Comparison of ENCODE assay signal across 8 cellular contexts in the genomic region with DNA sequence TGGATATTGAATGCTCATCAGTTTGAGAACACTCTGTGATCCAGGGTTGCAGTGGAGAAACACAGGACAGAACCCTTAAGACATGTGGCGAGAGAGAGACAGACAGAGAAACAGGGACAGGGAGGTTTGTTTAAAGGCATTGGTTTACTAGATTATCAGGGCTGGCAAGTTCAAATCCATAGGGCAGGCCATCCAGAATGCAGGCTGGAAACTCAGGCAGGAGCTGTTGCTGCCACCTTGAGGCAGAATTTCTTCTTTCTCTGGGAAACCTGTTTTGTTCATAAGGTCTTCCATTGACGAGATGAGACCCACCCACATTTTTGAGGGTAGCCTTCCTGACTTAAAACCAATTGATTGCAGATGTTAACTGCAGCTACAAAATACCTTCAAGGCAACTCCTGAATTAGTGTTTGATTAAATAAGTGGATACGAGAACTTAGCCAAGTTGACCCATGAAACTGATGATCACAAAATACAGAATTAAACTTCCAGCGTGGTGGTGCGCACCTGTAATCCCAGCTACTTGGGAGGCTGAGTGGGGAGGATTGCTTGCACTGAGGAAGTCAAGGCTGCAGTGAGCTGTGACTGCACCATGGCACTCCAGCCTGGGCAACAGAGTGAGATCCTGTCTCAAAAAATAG. TPM values are rescaled to one million over a fixed set of nuclear protein-coding genes. Genes with fewer than 3 reads are reported as not detected.
DNase-seq lines count a peak whose midpoint lies in the region; ATAC-seq and TF ChIP-seq lines count a peak whose summit lies in the region.

No MANE protein-coding gene starts in this region.

- no peak overlapping the region for H3K4me3 ChIP-seq in GM12864 (ENCODE audit: low read depth, low read length)
- no peak overlapping the region for H3K4me3 ChIP-seq in right cardiac atrium (ENCODE audit: low read length)
- no peak overlapping the region for H3K4me3 ChIP-seq in thyroid gland (replicated peaks in 1 of 3)

- ATAC-seq in activated B cell treated with CpG ODN at 0.5 μM for 24 hours (ENCODE audit: low read depth) (peak; percentile 21), right cardiac atrium (peak; percentile 34 to 46), HG02610 (IDR thresholded peaks at IDR 0.05; ENCODE audit: unreplicated experiment) (no peak)
- no peak for ATAC-seq in stimulated activated memory B cell treated with anti-CD40 and anti-IgM and Interleukin-4, amounts not matched to agents 10 μg/mL and 1 μg/mL and 100 μg/mL, for 72 hours

- no peak overlapping the region for H3K4me3 Mint-ChIP-seq in activated B cell treated with CpG ODN at 0.5 μM for 24 hours
- H3K4me3 Mint-ChIP-seq in stimulated activated memory B cell treated with anti-CD40 and anti-IgM and Interleukin-4, amounts not matched to agents 10 μg/mL and 1 μg/mL and 100 μg/mL, for 72 hours = no peak overlapping the region

- peak; percentile 53 for DNase-seq in A172 (ENCODE audit: low spot score)
- peak; percentile 7 for DNase-seq in GM12864 (ENCODE audit: low read depth)
- DNase-seq in NCI-H1930 (lab: John Stamatoyannopoulos, UW) = peak; percentile 55 to 60
- DNase-seq in activated B cell treated with CpG ODN at 0.5 μM for 24 hours = no peak
- DNase-seq in right cardiac atrium = no peak
- peak; percentile 25 to 26 for DNase-seq in thyroid gland

- no peaks in the 10 kb centered on the region for H3K4me1 Mint-ChIP-seq in activated B cell treated with CpG ODN at 0.5 μM for 24 hours
- no peaks in the 10 kb centered on the region for H3K4me1 Mint-ChIP-seq in stimulated activated memory B cell treated with anti-CD40 and anti-IgM and Interleukin-4, amounts not matched to agents 10 μg/mL and 1 μg/mL and 100 μg/mL, for 72 hours

- peaks cover 2% of the 10 kb centered on the region for H3K9me3 Mint-ChIP-seq in activated B cell treated with CpG ODN at 0.5 μM for 24 hours
- H3K9me3 Mint-ChIP-seq in stimulated activated memory B cell treated with anti-CD40 and anti-IgM and Interleukin-4, amounts not matched to agents 10 μg/mL and 1 μg/mL and 100 μg/mL, for 72 hours = no peaks in the 10 kb centered on the region

- WGBS in right cardiac atrium = 73% methylated on average over 5 of the region's 5 CpGs
- 55 to 61% methylated on average over 5 of the region's 5 CpGs for WGBS in thyroid gland, 2 donors

- no peaks in the 10 kb centered on the region for H3K27me3 ChIP-seq in right cardiac atrium (ENCODE audit: control insufficient read depth, insufficient read depth)
- no peaks in the 10 kb centered on the region for H3K27me3 ChIP-seq in thyroid gland

- intact Hi-C loops in activated B cell treated with CpG ODN at 0.5 μM for 24 hours (cut with micrococcal nuclease) = loop anchor here (1.0 to 10.0 kb wide), 6 partner anchors 132 to 1436 kb away; a partner anchor contains a TSS
- intact Hi-C loops in right cardiac atrium (cut with DNase I) = loop anchor here in 1 of 4 donors (5.0 to 10.0 kb wide), 2 partner anchors 200 to 1082 kb away; a partner anchor contains a TSS
- intact Hi-C loops in thyroid gland (cut with DNase I) = no loop called here

- no peaks in the 10 kb centered on the region for H3K9me3 ChIP-seq in right cardiac atrium (ENCODE audit: control insufficient read depth, low read length)
- H3K9me3 ChIP-seq in thyroid gland = no peaks in the 10 kb centered on the region

- no peaks in the 10 kb centered on the region for H3K36me3 Mint-ChIP-seq in activated B cell treated with CpG ODN at 0.5 μM for 24 hours (ENCODE audit: low read depth)
- H3K36me3 Mint-ChIP-seq in stimulated activated memory B cell treated with anti-CD40 and anti-IgM and Interleukin-4, amounts not matched to agents 10 μg/mL and 1 μg/mL and 100 μg/mL, for 72 hours = no peaks in the 10 kb centered on the region

- CTCF ChIA-PET in activated B cell treated with CpG ODN at 0.5 μM for 24 hours (lab: Charles Lee) = interaction anchor here (0.8 to 1.9 kb wide), 2 partner anchors 199 to 1080 kb away, joined by 3 to 4 read pairs; a partner anchor contains a TSS

- H3K27me3 Mint-ChIP-seq in activated B cell treated with CpG ODN at 0.5 μM for 24 hours = peaks cover 14% of the 10 kb centered on the region
- peaks cover 37% of the 10 kb centered on the region for H3K27me3 Mint-ChIP-seq in stimulated activated memory B cell treated with anti-CD40 and anti-IgM and Interleukin-4, amounts not matched to agents 10 μg/mL and 1 μg/mL and 100 μg/mL, for 72 hours

- no peak overlapping the region for H3K27ac ChIP-seq in right cardiac atrium (ENCODE audit: low read length)
- H3K27ac ChIP-seq in thyroid gland = no peak overlapping the region

- peak; percentile 59 for TF ChIP-seq CTCF in GM12864 (IDR thresholded peaks at IDR 0.05; ENCODE audit: low read depth, low read length, missing control alignments)
- TF ChIP-seq CTCF in activated B cell treated with CpG ODN at 0.5 μM for 24 hours (IDR thresholded peaks at IDR 0.05) = no peak
- TF ChIP-seq CTCF in thyroid gland (IDR thresholded peaks at IDR 0.05) = peak in 5 of 6 experiments; percentile 12 to 51 (median 50)

- no peak overlapping the region for H3K27ac Mint-ChIP-seq in activated B cell treated with CpG ODN at 0.5 μM for 24 hours
- no peak overlapping the region for H3K27ac Mint-ChIP-seq in stimulated activated memory B cell treated with anti-CD40 and anti-IgM and Interleukin-4, amounts not matched to agents 10 μg/mL and 1 μg/mL and 100 μg/mL, for 72 hours

- H3K36me3 ChIP-seq in thyroid gland = no peaks in the 10 kb centered on the region

- POLR2A ChIA-PET in activated B cell treated with CpG ODN at 0.5 μM for 24 hours (lab: Charles Lee) = interaction anchor here (0.6 kb wide), 1 partner anchor 715 kb away, joined by 8 read pairs; no protein-coding TSS in a partner anchor

- TF ChIP-seq POLR2A in thyroid gland (IDR thresholded peaks at IDR 0.05) = no peak

- H3K4me1 ChIP-seq in right cardiac atrium (ENCODE audit: control insufficient read depth, insufficient read depth, low read length) (no peaks in the 10 kb centered on the region), thyroid gland (peaks cover 10 to 11% of the 10 kb centered on the region in 2 donors)

RNA-seq across cellular contexts. Expression of a gene that starts 55.9 kb away (rescaled TPM):
- 78.1 and 95.3 TPM in 2 replicates for total RNA-seq in A172 (2014; rRNA removed; shearing (Covaris generic))
- total RNA-seq in activated B cell treated with CpG ODN at 0.5 μM for 24 hours = 86.4 and 93.3 TPM in 2 replicates
- total RNA-seq in right cardiac atrium = 10 to 100 TPM; 26.2 to 31.2 (median 27.2) TPM
- polyA plus RNA-seq in right cardiac atrium = 23.7 TPM
- total RNA-seq in thyroid gland = 10 to 100 TPM; 34.1 to 49.6 (median 41.9) TPM

RNA-seq across cellular contexts. Expression of a gene that starts 56.3 kb away (rescaled TPM):
- 51.3 and 62.8 TPM in 2 replicates for total RNA-seq in A172 (2014; rRNA removed; shearing (Covaris generic))
- total RNA-seq in activated B cell treated with CpG ODN at 0.5 μM for 24 hours (11.5 and 14.8 TPM in 2 replicates), right cardiac atrium (1 to 10 TPM; 2.8 to 3.0 (median 2.9) TPM), thyroid gland (1 to 10 TPM; 3.0 to 7.5 (median 5.0) TPM)
- polyA plus RNA-seq in right cardiac atrium = 1.4 TPM

Comparison
In these comparisons a context has a peak if more than half of its experiments do, and no peak if none do; other contexts are left out.
1. DNase-seq: peak in A172 (single experiment), GM12864 (single experiment), NCI-H1930 (2 of 2) and thyroid gland (2 of 2); none in activated B cell treated with CpG ODN at 0.5 μM for 24 hours (single experiment) and right cardiac atrium (0 of 3).
2. ATAC-seq: peak in activated B cell treated with CpG ODN at 0.5 μM for 24 hours (single experiment) and right cardiac atrium (2 of 2); none in HG02610 (single experiment) and stimulated activated memory B cell treated with anti-CD40 and anti-IgM and Interleukin-4, amounts not matched to agents 10 μg/mL and 1 μg/mL and 100 μg/mL, for 72 hours (single experiment).